23 cellular contexts compared by ENCODE assay signal in genomic region chr3:64360261-64360660, GRCh38.
"Had no signal": no experiment of that assay in that cellular context is flagged by ENCODE, and none has a peak within 500 bp of the region (broad histone marks: within the 10 kb centered on the region; RNA-seq: fewer than 3 reads in every experiment).

No MANE protein-coding gene starts in this region.

- H3K27me3 ChIP-seq: breast epithelium, MG63, Peyer's patch, SJSA1 had no signal

- DNase-seq: activated CD4-positive, CD25-positive, alpha-beta regulatory T cell; activated CD8-positive, alpha-beta memory T cell treated with anti-CD3 and anti-CD28 coated beads, Interleukin-2, amount 50 U/mL, for 4 hours; activated CD8-positive, alpha-beta T cell treated with anti-CD3 and anti-CD28 coated beads for 36 hours; activated gamma-delta T cell treated with Interleukin-2 at 50 U/mL for 16 hours; activated naive CD4-positive, alpha-beta T cell treated with anti-CD3 and anti-CD28 coated beads, Interleukin-2, amount 10 ng/mL, durations not matched to agents 7 days and 5 days; activated naive CD8-positive, alpha-beta T cell treated with anti-CD3 and anti-CD28 coated beads for 36 hours; activated T-cell treated with anti-CD3 and anti-CD28 coated beads, Interleukin-2, amount 50 U/mL, for 72 hours; caudate nucleus; MG63; NCI-H1105; NCI-H1436; NCI-H187; NCI-H2081 treated with DMSO at 0.1 percent for 48 hours; NCI-H345; NCI-H510A; NCI-H526 treated with DMSO at 0.1 percent for 48 hours; Peyer's patch; SHP77; T-helper 17 cell; T-helper 9 cell had no signal

- H3K36me3 Mint-ChIP-seq: activated naive CD8-positive, alpha-beta T cell treated with anti-CD3 and anti-CD28 coated beads for 36 hours had no signal

- H3K9me3 Mint-ChIP-seq: activated CD8-positive, alpha-beta T cell treated with anti-CD3 and anti-CD28 coated beads for 36 hours; activated T-cell treated with anti-CD3 and anti-CD28 coated beads, Interleukin-2, amount 50 U/mL, for 72 hours; activated T-helper 2 cell treated with anti-CD3 and anti-CD28 coated beads, Interferon-gamma antibody, Interleukin-2, Interleukin-4, amounts not matched to agents 10 μg/mL and 5 μg/mL and 100 μg/mL, durations not matched to agents 14 hours and 24 hours and 36 hours had no signal

- H3K4me1 ChIP-seq: Peyer's patch had no signal

- H3K27ac Mint-ChIP-seq: activated CD8-positive, alpha-beta T cell treated with anti-CD3 and anti-CD28 coated beads for 36 hours; activated naive CD4-positive, alpha-beta T cell treated with anti-CD3 and anti-CD28 coated beads, Interleukin-2, amount 10 ng/mL, durations not matched to agents 7 days and 5 days; activated naive CD8-positive, alpha-beta T cell treated with anti-CD3 and anti-CD28 coated beads for 36 hours; activated T-cell treated with anti-CD3 and anti-CD28 coated beads, Interleukin-2, amount 50 U/mL, for 72 hours; activated T-helper 2 cell treated with anti-CD3 and anti-CD28 coated beads, Interferon-gamma antibody, Interleukin-2, Interleukin-4, amounts not matched to agents 10 μg/mL and 5 μg/mL and 100 μg/mL, durations not matched to agents 14 hours and 24 hours and 36 hours; T-helper 17 cell had no signal

- H3K36me3 ChIP-seq: breast epithelium, MG63, Peyer's patch, SJSA1 had no signal

- H3K9me3 ChIP-seq: breast epithelium, MG63, Peyer's patch, SJSA1 had no signal

- H3K27me3 Mint-ChIP-seq: activated CD8-positive, alpha-beta T cell treated with anti-CD3 and anti-CD28 coated beads for 36 hours; activated naive CD8-positive, alpha-beta T cell treated with anti-CD3 and anti-CD28 coated beads for 36 hours had no signal

- H3K27ac ChIP-seq: breast epithelium, Peyer's patch, SJSA1 had no signal

- H3K4me3 Mint-ChIP-seq: activated CD8-positive, alpha-beta T cell treated with anti-CD3 and anti-CD28 coated beads for 36 hours; activated naive CD4-positive, alpha-beta T cell treated with anti-CD3 and anti-CD28 coated beads, Interleukin-2, amount 10 ng/mL, durations not matched to agents 7 days and 5 days; activated naive CD8-positive, alpha-beta T cell treated with anti-CD3 and anti-CD28 coated beads for 36 hours; activated T-cell treated with anti-CD3 and anti-CD28 coated beads, Interleukin-2, amount 50 U/mL, for 72 hours; T-helper 17 cell had no signal

- H3K4me3 ChIP-seq: breast epithelium, MG63, Peyer's patch, SJSA1 had no signal
